Comparison of ENCODE assay signal across 13 cellular contexts in the genomic region with DNA sequence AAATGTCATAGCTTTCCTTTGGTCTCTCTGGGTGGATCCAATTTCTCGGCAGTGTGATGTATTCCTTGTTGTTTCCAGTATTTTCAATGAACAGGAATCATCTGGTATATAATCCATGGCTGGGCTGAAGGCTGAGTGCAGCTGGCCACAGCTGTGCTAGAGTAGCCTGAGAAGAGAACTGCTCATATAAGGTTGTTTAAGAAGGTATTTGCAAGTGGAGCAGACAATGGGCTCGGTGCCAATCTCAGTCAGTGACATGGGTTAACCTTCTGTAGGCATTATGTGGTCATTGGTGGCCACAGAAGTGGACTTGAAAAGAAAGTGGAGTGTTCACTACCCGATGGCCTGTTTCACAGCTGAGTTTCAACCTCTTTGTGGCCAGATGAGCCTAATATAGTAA.
A peak's percentile ranks its signal among the peaks of the same experiment; 100 is the strongest.
DNase-seq lines count a peak whose midpoint lies in the region; ATAC-seq, FAIRE-seq and TF ChIP-seq lines count a peak whose summit lies in the region.
"Had no signal": no experiment of that assay in that cellular context is flagged by ENCODE, and none has a peak within 500 bp of the region (broad histone marks: within the 10 kb centered on the region; RNA-seq: fewer than 3 reads in every experiment).

No MANE protein-coding gene starts in this region.

- peak overlapping the region; percentile 20; the same call in 1 of the 2 replicates for H2BK5ac ChIP-seq in H1 (ENCODE audit: low read depth, low read length)

- H3K18ac ChIP-seq in H1 (ENCODE audit: extremely low read depth, low read length), result no peak overlapping the region

- whole genome bisulfite sequencing in H1 (ENCODE audit: extremely low coverage in 1 of 2, insufficient coverage in 1 of 2, insufficient read length in 1 of 2, insufficient replicate concordance in 2 of 2, low coverage in 1 of 2, low lambda C conversion rate in 2 of 2, missing lambda C conversion rate in 1 of 2), 2 experiments, result 85% methylated on average over 3 of the region's 3 CpGs; no CpG with 5 or more reads in 1 of the 2 experiments
- 76 to 100% methylated on average over 2 of the region's 3 CpGs for WGBS in mesodermal cell (ENCODE audit: insufficient coverage in 2 of 2), 2 experiments

- H3K79me1 ChIP-seq in H1 (ENCODE audit: low read depth, low read length), result no peaks in the 10 kb centered on the region

- H3K56ac ChIP-seq in H1 (replicated peaks; ENCODE audit: insufficient read length, low read depth, low read length), result no peak overlapping the region

- H3K4me1 ChIP-seq in H1 (replicated peaks in 1 of 4; ENCODE audit: control insufficient read depth in 3 of 4, insufficient read depth in 4 of 4, low read length in 3 of 4) (peaks cover 1 to 18% (median 6%) of the 10 kb centered on the region in 4 experiments), mesodermal cell (ENCODE audit: control insufficient read depth, insufficient read depth, low read length, poor library complexity, severe bottlenecking) (no peaks in the 10 kb centered on the region), subcutaneous abdominal adipose tissue (ENCODE audit: control insufficient read depth in 5 of 5, insufficient read depth in 5 of 5, low read length in 5 of 5) (peaks cover 0 to 15% (median 3%) of the 10 kb centered on the region in 5 donors)

- H2BK12ac ChIP-seq in H1 (ENCODE audit: low read depth, low read length), result peak overlapping the region; percentile 69

- TF ChIP-seq CTCF in H1 (IDR thresholded peaks at IDR 0.05; ENCODE audit: control extremely low read depth in 1 of 3, insufficient read depth in 1 of 3, low read depth in 1 of 3, low read length in 3 of 3) (no peak), omental fat pad (IDR thresholded peaks at IDR 0.05) (no peak)

- no peaks in the 10 kb centered on the region; the same call in 1 of the 2 replicates for H3K23me2 ChIP-seq in H1 (ENCODE audit: low read depth, low read length)

- H3K14ac ChIP-seq in H1 (ENCODE audit: insufficient read length), result no peak overlapping the region

- peak overlapping the region; percentile 85 for H2BK120ac ChIP-seq in H1 (replicated peaks; ENCODE audit: low read depth, low read length)

- DNase-seq in LoVo (ENCODE audit: low spot score), result peak; percentile 7
- DNase-seq in H1 (ENCODE audit: low read depth in 1 of 2, low spot score in 2 of 2), result no peak
- DNase-seq in activated CD4-positive, CD25-positive, alpha-beta regulatory T cell treated with anti-CD3 and anti-CD28 coated beads, Interleukin-2, amount 50 U/mL, for 72 hours, result no peak
- no peak for DNase-seq in DMS114 treated with DMSO at 0.1 percent for 48 hours (lab: John Stamatoyannopoulos, UW; ENCODE audit: unreplicated experiment)
- no peak for DNase-seq in HEK293T (ENCODE audit: extremely low spot score)
- DNase-seq in omental fat pad (ENCODE audit: low spot score), result no peak
- DNase-seq: amygdala; foreskin melanocyte; NCI-H748 treated with DMSO at 0.1 percent for 48 hours; stimulated activated CD4-positive, alpha-beta T cell treated with anti-CD3 and anti-CD28 coated beads, Interleukin-4, amount 100 ng/mL, for 4 hours had no signal

- H3K79me2 ChIP-seq in H1 (ENCODE audit: control insufficient read depth in 1 of 2, insufficient read depth in 2 of 2, low read length in 2 of 2), result no peaks in the 10 kb centered on the region

- CTCF ChIA-PET in H1 (lab: Charles Lee; ENCODE audit: partially characterized antibody), result interaction anchor here (1.8 to 2.6 kb wide), 2 partner anchors 10 to 14 kb away, joined by 5 to 9 read pairs; no protein-coding TSS in a partner anchor
- CTCF ChIA-PET in HEK293T (lab: Yijun Ruan, JAX), result interaction anchor here (0.9 kb wide), 1 partner anchor 14 kb away, joined by 4 read pairs; no protein-coding TSS in a partner anchor

- peak overlapping the region; percentile 91; the same call in 1 of the 2 replicates for H2BK20ac ChIP-seq in H1 (ENCODE audit: low read length)

- no peak for TF ChIP-seq RAD21 in H1 (IDR thresholded peaks at IDR 0.05 in 1 of 2, conservative IDR thresholded peaks at IDR 0.05 in 1 of 2; ENCODE audit: low read depth in 2 of 2, low read length in 2 of 2)

- H3K4me2 ChIP-seq in H1 (ENCODE audit: insufficient read depth in 1 of 2, low read depth in 2 of 2, low read length in 2 of 2), result no peak overlapping the region

- H4K91ac ChIP-seq in H1 (replicated peaks; ENCODE audit: insufficient read length, low read length), result peak overlapping the region; percentile 12

- no peak for TF ChIP-seq EP300 in H1 (IDR thresholded peaks at IDR 0.05; ENCODE audit: borderline replicate concordance in 1 of 2, low read depth in 2 of 2, low read length in 2 of 2)

- no peak for FAIRE-seq in H1 (lab: Jason Lieb, UNC)
- FAIRE-seq: K562 had no signal

- H4K8ac ChIP-seq in H1 (ENCODE audit: extremely low read depth, insufficient read depth, low read length), result no peak overlapping the region

- H3K27me3 ChIP-seq in H1 (replicated peaks in 1 of 4; ENCODE audit: control insufficient read depth in 3 of 4, extremely low read depth in 1 of 4, insufficient read depth in 3 of 4, low read length in 3 of 4) (peaks cover 0 to 1% (median 0%) of the 10 kb centered on the region in 4 experiments; a peak in 1 of 7 replicates), subcutaneous abdominal adipose tissue (ENCODE audit: control insufficient read depth in 5 of 5, insufficient read depth in 4 of 5, low read length in 5 of 5) (no peaks in the 10 kb centered on the region)

- no peak overlapping the region for H4K5ac ChIP-seq in H1 (ENCODE audit: insufficient read length, low read depth, low read length)

- H3K4ac ChIP-seq in H1 (replicated peaks; ENCODE audit: insufficient read length, low read depth, low read length), result no peak overlapping the region

- H3K9me3 ChIP-seq in H1 (ENCODE audit: insufficient read depth in 2 of 2, low read depth in 1 of 2, low read length in 1 of 2) (no peaks in the 10 kb centered on the region), mesodermal cell (ENCODE audit: control insufficient read depth, low read length) (no peaks in the 10 kb centered on the region), subcutaneous abdominal adipose tissue (ENCODE audit: control insufficient read depth in 5 of 5, low read length in 5 of 5) (no peaks in the 10 kb centered on the region)

- no peak overlapping the region for H3K23ac ChIP-seq in H1 (ENCODE audit: insufficient read length)

- no peak overlapping the region for H2BK15ac ChIP-seq in H1 (ENCODE audit: low read length)

- H2AFZ ChIP-seq in H1 (ENCODE audit: low read length), result 0 out of 2 replicates have a peak overlapping the region, but pooled peaks have one; percentile 37

- H3K4me3 ChIP-seq in H1 (ENCODE audit: extremely low read depth in 1 of 4, insufficient read depth in 2 of 4, low read depth in 3 of 4, low read length in 4 of 4), result no peak overlapping the region
- H3K4me3 ChIP-seq in mesodermal cell (ENCODE audit: extremely low read depth, insufficient read depth, low read length, poor library complexity, severe bottlenecking), result no peak overlapping the region
- H3K4me3 ChIP-seq in subcutaneous abdominal adipose tissue (ENCODE audit: low read depth in 1 of 5, low read length in 5 of 5), result no peak overlapping the region
- H3K4me3 ChIP-seq: K562 had no signal

- H3K27ac ChIP-seq in H1 (ENCODE audit: low read depth, low read length) (no peak overlapping the region), mesodermal cell (ENCODE audit: low read depth, low read length, severe bottlenecking) (peak overlapping the region; percentile 11), subcutaneous abdominal adipose tissue (ENCODE audit: low read depth, low read length) (peak overlapping the region; percentile 14)

- H3K36me3 ChIP-seq in H1 (ENCODE audit: control insufficient read depth in 2 of 4, insufficient read depth in 4 of 4, low read length in 3 of 4) (no peaks in the 10 kb centered on the region), mesodermal cell (ENCODE audit: control insufficient read depth, insufficient read depth, low read length) (no peaks in the 10 kb centered on the region), subcutaneous abdominal adipose tissue (ENCODE audit: control insufficient read depth in 5 of 5, insufficient read depth in 5 of 5, low read length in 5 of 5) (no peaks in the 10 kb centered on the region)

- POLR2A ChIA-PET in H1 (lab: Charles Lee; ENCODE audit: partially characterized antibody) (no interaction called here), HEK293T (lab: Yijun Ruan, JAX) (no interaction called here)

- H2AK5ac ChIP-seq in H1 (ENCODE audit: low read depth, low read length), result no peak overlapping the region

- no peaks in the 10 kb centered on the region for H4K20me1 ChIP-seq in H1 (replicated peaks in 1 of 2; ENCODE audit: control insufficient read depth in 1 of 2, insufficient read depth in 2 of 2, low read length in 2 of 2)

- H3K9ac ChIP-seq in H1 (replicated peaks in 1 of 4; ENCODE audit: extremely low read depth in 1 of 4, low read depth in 3 of 4, low read length in 3 of 4) (no peak overlapping the region), subcutaneous abdominal adipose tissue (ENCODE audit: low read length in 5 of 5) (no peak overlapping the region)

- ATAC-seq in omental fat pad (ENCODE audit: low FRiP score), result no peak
- ATAC-seq: K562 had no signal

- no peak for TF ChIP-seq POLR2A in H1 (IDR thresholded peaks at IDR 0.05; ENCODE audit: control extremely low read depth in 1 of 2, low read depth in 2 of 2, low read length in 2 of 2)

TF ChIP-seq in H1, 55 proteins besides CTCF, POLR2A, EP300 and RAD21 (continues in another document):
- no peak for TF ChIP-seq SIN3A (conservative IDR thresholded peaks at IDR 0.05 in 1 of 2, IDR thresholded peaks at IDR 0.05 in 1 of 2; ENCODE audit: low read depth in 1 of 2, low read length in 2 of 2)
- no peak for TF ChIP-seq SUZ12 (IDR thresholded peaks at IDR 0.05; ENCODE audit: low read length)
- no peak for TF ChIP-seq EGR1 (IDR thresholded peaks at IDR 0.05; ENCODE audit: borderline replicate concordance, low read depth, low read length)
- no peak for TF ChIP-seq TAF7 (optimal IDR thresholded peaks at IDR 0.05; ENCODE audit: borderline replicate concordance, low read depth, low read length)

TF ChIP-seq in HEK293T, 16 proteins besides CTCF, POLR2A, EP300 and RAD21:
- no peak for TF ChIP-seq LEF1 (IDR thresholded peaks at IDR 0.05; ENCODE audit: borderline replicate concordance)
- no peak for TF ChIP-seq TARDBP (IDR thresholded peaks at IDR 0.05)
- no peak for TF ChIP-seq BHLHE40 (IDR thresholded peaks at IDR 0.05; ENCODE audit: borderline replicate concordance)
- TF ChIP-seq SUZ12 (IDR thresholded peaks at IDR 0.05), result no peak
- TF ChIP-seq NFRKB (IDR thresholded peaks at IDR 0.05), result no peak
- TF ChIP-seq FOXA1 (IDR thresholded peaks at IDR 0.05), result no peak
- no peak for TF ChIP-seq SP1 (IDR thresholded peaks at IDR 0.05)
- TF ChIP-seq CTBP1 (IDR thresholded peaks at IDR 0.05; ENCODE audit: borderline replicate concordance), result no peak
- TF ChIP-seq FOXM1 (IDR thresholded peaks at IDR 0.05; ENCODE audit: borderline replicate concordance), result no peak
- no peak for TF ChIP-seq ELF4 (IDR thresholded peaks at IDR 0.05)
- TF ChIP-seq FOXK2 (IDR thresholded peaks at IDR 0.05), result no peak
- no peak for TF ChIP-seq L3MBTL2 (conservative IDR thresholded peaks at IDR 0.05)
